In genomic region chr19:6270822-6271221, GRCh38 we compare ENCODE assay signal across 1 cellular context.
TF ChIP-seq lines count a peak whose summit lies in the region.

No MANE protein-coding gene starts in this region.

TF ChIP-seq in SK-N-SH, 30 proteins besides CTCF, POLR2A, EP300 and RAD21 (continued from another document):
- TF ChIP-seq USF2 (IDR thresholded peaks at IDR 0.05; ENCODE audit: borderline replicate concordance, low read depth, low read length) (no peak), FOSL2 (IDR thresholded peaks at IDR 0.05; ENCODE audit: borderline replicate concordance, low read depth) (no peak), EZH2phosphoT487 (IDR thresholded peaks at IDR 0.05; ENCODE audit: borderline replicate concordance, low read depth) (no peak), REST (IDR thresholded peaks at IDR 0.05; ENCODE audit: low read depth, low read length) (no peak), CHD2 (IDR thresholded peaks at IDR 0.05; ENCODE audit: low read length, partially characterized antibody) (no peak), NFIC (IDR thresholded peaks at IDR 0.05; ENCODE audit: borderline replicate concordance) (no peak), RFX5 (IDR thresholded peaks at IDR 0.05; ENCODE audit: low read length) (no peak), TAF1 (IDR thresholded peaks at IDR 0.05; ENCODE audit: borderline replicate concordance, low read depth, low read length) (no peak), GABPA (IDR thresholded peaks at IDR 0.05; ENCODE audit: low read depth) (no peak), SMC3 (IDR thresholded peaks at IDR 0.05; ENCODE audit: low read depth, low read length) (no peak), PBX3 (IDR thresholded peaks at IDR 0.05) (no peak), NRF1 (IDR thresholded peaks at IDR 0.05; ENCODE audit: low read depth, low read length) (no peak), POLR2AphosphoS5 (IDR thresholded peaks at IDR 0.05; ENCODE audit: low read depth, low read length) (no peak), TEAD4 (IDR thresholded peaks at IDR 0.05; ENCODE audit: borderline replicate concordance, insufficient read depth) (no peak), ELF1 (IDR thresholded peaks at IDR 0.05) (no peak), TCF12 (IDR thresholded peaks at IDR 0.05) (no peak)
